24 cellular contexts compared by ENCODE assay signal in genomic region chr17:31126318-31126717, GRCh38. TPM values are rescaled to one million over a fixed set of nuclear protein-coding genes. Genes with fewer than 3 reads are reported as not detected.
DNase-seq lines count a peak whose midpoint lies in the region; ATAC-seq and TF ChIP-seq lines count a peak whose summit lies in the region.
"Had no signal": no experiment of that assay in that cellular context is flagged by ENCODE, and none has a peak within 500 bp of the region (broad histone marks: within the 10 kb centered on the region; RNA-seq: fewer than 3 reads in every experiment).

No MANE protein-coding gene starts in this region.

- H3K27ac Mint-ChIP-seq in mesothelial cell of epicardium, result peak overlapping the region; percentile 39
- H3K27ac Mint-ChIP-seq: CD14-positive monocyte; CD4-positive, alpha-beta memory T cell; CD4-positive, CD25-positive, alpha-beta regulatory T cell; CD8-positive, alpha-beta memory T cell had no signal

- no peak overlapping the region for H3K4me2 ChIP-seq in OCI-LY1 (ENCODE audit: low read length)
- H3K4me2 ChIP-seq: BLaER1 had no signal

- H3K9me3 Mint-ChIP-seq in mesothelial cell of epicardium, result peaks cover 4% of the 10 kb centered on the region
- H3K9me3 Mint-ChIP-seq: CD4-positive, alpha-beta memory T cell; CD8-positive, alpha-beta memory T cell had no signal

- no peaks in the 10 kb centered on the region for H3K27me3 ChIP-seq in left ventricle myocardium inferior (ENCODE audit: low read depth)
- no peaks in the 10 kb centered on the region for H3K27me3 ChIP-seq in OCI-LY1 (ENCODE audit: insufficient read depth, low read length)
- H3K27me3 ChIP-seq in psoas muscle (ENCODE audit: insufficient read depth in 3 of 3, low read length in 2 of 3), result no peaks in the 10 kb centered on the region
- H3K27me3 ChIP-seq: BE2C, BLaER1 had no signal

- no peaks in the 10 kb centered on the region for H4K20me1 ChIP-seq in OCI-LY1 (ENCODE audit: insufficient read depth, low read length)

- no peak for TF ChIP-seq CTCF in left ventricle myocardium inferior (IDR thresholded peaks at IDR 0.05; ENCODE audit: borderline replicate concordance)
- no peak for TF ChIP-seq CTCF in OCI-LY1 (IDR thresholded peaks at IDR 0.05; ENCODE audit: low read length)
- no peak for TF ChIP-seq CTCF in mesothelial cell of epicardium (IDR thresholded peaks at IDR 0.05; ENCODE audit: unreplicated experiment)
- TF ChIP-seq CTCF in psoas muscle (IDR thresholded peaks at IDR 0.05), result no peak

- WGBS in psoas muscle, 3 donors, result 92 to 97% (median 93%) methylated on average over 3 of the region's 3 CpGs

- H3K36me3 Mint-ChIP-seq in mesothelial cell of epicardium, result peaks cover 14% of the 10 kb centered on the region
- H3K36me3 Mint-ChIP-seq: CD4-positive, alpha-beta memory T cell had no signal

- ATAC-seq in psoas muscle, result no peak
- ATAC-seq: GM12878 had no signal

- H3K4me3 ChIP-seq in left ventricle myocardium inferior, result no peak overlapping the region
- H3K4me3 ChIP-seq in OCI-LY1 (ENCODE audit: low read depth, low read length, poor library complexity, severe bottlenecking), result no peak overlapping the region
- H3K4me3 ChIP-seq in psoas muscle, result no peak overlapping the region
- H3K4me3 ChIP-seq: BLaER1, GM12878 had no signal

- peaks cover 6% of the 10 kb centered on the region for H3K4me1 Mint-ChIP-seq in mesothelial cell of epicardium
- H3K4me1 Mint-ChIP-seq: CD4-positive, alpha-beta memory T cell had no signal

- intact Hi-C loops in left ventricle myocardium inferior (cut with micrococcal nuclease) (no loop called here), cardiac septum (cut with DNase I) (no loop called here), psoas muscle (cut with DNase I) (no loop called here)

- H3K27ac ChIP-seq in left ventricle myocardium inferior (replicated peaks) (peak overlapping the region; percentile 82), OCI-LY1 (ENCODE audit: low read depth, low read length, poor library complexity, severe bottlenecking) (peak overlapping the region; percentile 11), psoas muscle (no peak overlapping the region)
- H3K27ac ChIP-seq: 22Rv1, BLaER1 had no signal

- no peaks in the 10 kb centered on the region for H3K36me3 ChIP-seq in left ventricle myocardium inferior
- no peaks in the 10 kb centered on the region for H3K36me3 ChIP-seq in OCI-LY1 (ENCODE audit: insufficient read depth, low read length)
- H3K36me3 ChIP-seq in psoas muscle (ENCODE audit: insufficient read depth in 1 of 2, low read depth in 1 of 2), result no peaks in the 10 kb centered on the region
- H3K36me3 ChIP-seq: BE2C had no signal

- H3K9me2 ChIP-seq in OCI-LY1 (ENCODE audit: low read depth, low read length), result no peaks in the 10 kb centered on the region

- no peak overlapping the region for H3K9ac ChIP-seq in OCI-LY1 (ENCODE audit: low read length)
- H3K9ac ChIP-seq: BLaER1 had no signal

- H3K27me3 Mint-ChIP-seq in mesothelial cell of epicardium (ENCODE audit: low read depth), result no peaks in the 10 kb centered on the region
- H3K27me3 Mint-ChIP-seq: CD4-positive, alpha-beta memory T cell; CD4-positive, CD25-positive, alpha-beta regulatory T cell had no signal

- H3K9me3 ChIP-seq in left ventricle myocardium inferior (replicated peaks), result no peaks in the 10 kb centered on the region
- no peaks in the 10 kb centered on the region for H3K9me3 ChIP-seq in OCI-LY1 (ENCODE audit: low read length)
- H3K9me3 ChIP-seq in psoas muscle, result no peaks in the 10 kb centered on the region
- H3K9me3 ChIP-seq: BE2C had no signal

- no peak overlapping the region for H3K4me3 Mint-ChIP-seq in mesothelial cell of epicardium
- H3K4me3 Mint-ChIP-seq: CD14-positive monocyte; CD4-positive, alpha-beta memory T cell; CD4-positive, CD25-positive, alpha-beta regulatory T cell; CD8-positive, alpha-beta memory T cell had no signal

- H3K79me2 ChIP-seq in OCI-LY1 (ENCODE audit: insufficient read depth, low read length), result peaks cover 13% of the 10 kb centered on the region; the same call in 1 of the 2 replicates

- H3K4me1 ChIP-seq in left ventricle myocardium inferior (peaks cover 66% of the 10 kb centered on the region), OCI-LY1 (ENCODE audit: insufficient read depth, low read length, severe bottlenecking) (peaks cover 21% of the 10 kb centered on the region), psoas muscle (peaks cover 23% of the 10 kb centered on the region)
- H3K4me1 ChIP-seq: BE2C, BLaER1 had no signal

- H3F3A ChIP-seq in OCI-LY1 (ENCODE audit: insufficient read depth, low read length), result no peaks in the 10 kb centered on the region

- no peak overlapping the region for H2AFZ ChIP-seq in OCI-LY1 (ENCODE audit: low read length)

- DNase-seq in left ventricle myocardium inferior (no peak), cardiac septum (ENCODE audit: low spot score) (no peak), mesothelial cell of epicardium (ENCODE audit: low spot score in 2 of 2, unreplicated experiment in 2 of 2) (no peak), A172 (ENCODE audit: low spot score) (no peak), psoas muscle (no peak)
- DNase-seq: ACHN; BE2C; C1 segment of cervical spinal cord; CD4-positive, alpha-beta memory T cell; CD4-positive, CD25-positive, alpha-beta regulatory T cell; CD8-positive, alpha-beta memory T cell; COR-L47; DMS 273 treated with DMSO at 0.1 percent for 48 hours; DMS153; DMS53; DMS79; DND-41; EL; GDM1 had no signal

RNA-seq across cellular contexts. Expression of gene NF1, which starts 31.5 kb away (rescaled TPM):
- 42.5 TPM for total RNA-seq in left ventricle myocardium inferior
- total RNA-seq in cardiac septum, result 53.6 TPM
- 91.9 to 104 TPM (median 94.5 TPM) in 3 replicates for total RNA-seq in mesothelial cell of epicardium
- total RNA-seq in A172 (2014; rRNA removed; shearing (Covaris generic)), result 28.4 and 32.7 TPM in 2 replicates
- total RNA-seq in psoas muscle, result 10 to 100 TPM; 27.4 to 35.5 (median 27.9) TPM
- 1 to 10 TPM; 3.5 to 8.1 (median 3.6) TPM for polyA plus RNA-seq in psoas muscle
